Comparison of ENCODE assay signal across 23 cellular contexts in genomic region chr20:3659492-3660261, GRCh38. TPM values are rescaled to one million over a fixed set of nuclear protein-coding genes. Genes with fewer than 3 reads are reported as not detected.
DNase-seq lines count a peak whose midpoint lies in the region; ATAC-seq and TF ChIP-seq lines count a peak whose summit lies in the region.
"Had no signal": no experiment of that assay in that cellular context is flagged by ENCODE, and none has a peak within 500 bp of the region (broad histone marks: within the 10 kb centered on the region; RNA-seq: fewer than 3 reads in every experiment).

No MANE protein-coding gene starts in this region.

- no peak overlapping the region for H3K4me3 Mint-ChIP-seq in HFFc6
- H3K4me3 Mint-ChIP-seq: activated B cell treated with CpG ODN at 0.5 μM for 24 hours; natural killer cell treated with Interleukin-12 subunit alpha and Interleukin-12 subunit beta and Interleukin-15 and Interleukin-18, amount 100 ng/mL, for 72 hours had no signal

- H2BK15ac ChIP-seq in neuronal stem cell (ENCODE audit: low read length) (no peak overlapping the region), mesenchymal stem cell (ENCODE audit: low read depth, poor library complexity, severe bottlenecking) (no peak overlapping the region)

- no peak overlapping the region for H3K4me3 ChIP-seq in GM06990 (replicated peaks; ENCODE audit: low read depth, low read length)
- no peak overlapping the region for H3K4me3 ChIP-seq in neuronal stem cell (ENCODE audit: low read length in 2 of 2)
- H3K4me3 ChIP-seq in mesenchymal stem cell (ENCODE audit: insufficient read depth in 1 of 2, low read depth in 1 of 2, low read length in 2 of 2), result no peak overlapping the region
- H3K4me3 ChIP-seq: lung, MG63 had no signal

- DNase-seq in GM06990 (ENCODE audit: extremely low read depth, insufficient read length), result no peak
- no peak for DNase-seq in HFFc6
- peak; percentile 40 for DNase-seq in ecto neural progenitor cell (ENCODE audit: low spot score)
- DNase-seq in neuronal stem cell (ENCODE audit: low spot score), result no peak
- DNase-seq in midbrain (lab: John Stamatoyannopoulos, UW), result no peak
- DNase-seq in mesenchymal stem cell, result no peak
- DNase-seq: activated B cell treated with CpG ODN at 0.5 μM for 24 hours; activated naive CD4-positive, alpha-beta T cell; C1 segment of cervical spinal cord; dermis blood vessel endothelial cell; immature natural killer cell; MG63; NCI-H1694 treated with DMSO at 0.1 percent for 48 hours; NK-92 treated with Interleukin-12 subunit alpha and Interleukin-12 subunit beta, amount 100 ng/mL, for 24 hours; stimulated activated CD4-positive, alpha-beta T cell treated with anti-CD3 and anti-CD28 coated beads, Interleukin-12 subunit alpha, Interleukin-12 subunit beta, amount 100 ng/mL, for 4 hours; trophoblast cell had no signal

- TF ChIP-seq CTCF in GM06990 (IDR thresholded peaks at IDR 0.05; ENCODE audit: insufficient read depth, low read length, poor library complexity, severe bottlenecking), result peak; percentile 25
- TF ChIP-seq CTCF in HFFc6 (IDR thresholded peaks at IDR 0.05), result 0 out of 2 replicates have a peak, but pooled peaks have one; percentile 23

- H2AK5ac ChIP-seq in neuronal stem cell (ENCODE audit: low read depth, low read length), result peak overlapping the region; percentile 86
- H2AK5ac ChIP-seq in mesenchymal stem cell (ENCODE audit: low read length, severe bottlenecking), result no peak overlapping the region

- no peaks in the 10 kb centered on the region for H3K36me3 Mint-ChIP-seq in HFFc6 (ENCODE audit: low read depth)
- H3K36me3 Mint-ChIP-seq: natural killer cell treated with Interleukin-12 subunit alpha and Interleukin-12 subunit beta and Interleukin-15 and Interleukin-18, amount 100 ng/mL, for 72 hours; stimulated activated naive B cell treated with anti-CD40 and anti-IgM and Interleukin-4, amounts not matched to agents 10 μg/mL and 1 μg/mL and 100 μg/mL, for 72 hours had no signal

- no peaks in the 10 kb centered on the region for H3K79me1 ChIP-seq in neuronal stem cell (ENCODE audit: low read depth, low read length)
- no peaks in the 10 kb centered on the region for H3K79me1 ChIP-seq in mesenchymal stem cell (replicated peaks; ENCODE audit: low read length, poor library complexity, severe bottlenecking)

- H3K27me3 ChIP-seq in GM06990 (replicated peaks; ENCODE audit: control insufficient read depth, insufficient read depth, low read length) (peaks cover 2% of the 10 kb centered on the region; the same call in 1 of the 2 replicates), neuronal stem cell (ENCODE audit: control insufficient read depth in 3 of 3, insufficient read depth in 3 of 3, low read depth in 1 of 3, low read length in 3 of 3) (peaks cover 0 to 25% (median 9%) of the 10 kb centered on the region in 3 experiments), mesenchymal stem cell (ENCODE audit: control insufficient read depth in 1 of 2, insufficient read depth in 1 of 2, low read length in 2 of 2) (peaks cover 32 to 61% of the 10 kb centered on the region in 2 experiments)
- H3K27me3 ChIP-seq: MG63 had no signal

- ATAC-seq in HG03196 (IDR thresholded peaks at IDR 0.05; ENCODE audit: unreplicated experiment), result no peak
- no peak for ATAC-seq in esophagus mucosa

- no peak overlapping the region for H3K4ac ChIP-seq in neuronal stem cell (ENCODE audit: low read length)
- H3K4ac ChIP-seq in mesenchymal stem cell (ENCODE audit: low read depth in 1 of 2, low read length in 2 of 2), result no peak overlapping the region

- 0 out of 2 replicates have a peak, but pooled peaks cover 4% of the 10 kb centered on the region for H3K9me3 Mint-ChIP-seq in HFFc6
- H3K9me3 Mint-ChIP-seq: natural killer cell treated with Interleukin-12 subunit alpha and Interleukin-12 subunit beta and Interleukin-15 and Interleukin-18, amount 100 ng/mL, for 72 hours; stimulated activated naive B cell treated with anti-CD40 and anti-IgM and Interleukin-4, amounts not matched to agents 10 μg/mL and 1 μg/mL and 100 μg/mL, for 72 hours; T-helper 1 cell treated with Interleukin-12 subunit alpha and Interleukin-12 subunit beta and Interleukin-4 antibody, amounts not matched to agents 30 μg/mL and 1 μg/mL, for 36 hours had no signal

- H2AFZ ChIP-seq in neuronal stem cell (ENCODE audit: low read length) (peak overlapping the region; percentile 77), mesenchymal stem cell (ENCODE audit: low read depth, low read length) (no peak overlapping the region)

- H3K9me3 ChIP-seq in neuronal stem cell (replicated peaks in 1 of 2; ENCODE audit: control insufficient read depth in 2 of 2, insufficient read depth in 1 of 2, low read depth in 1 of 2, low read length in 2 of 2) (peaks cover 0 to 3% of the 10 kb centered on the region in 2 donors), mesenchymal stem cell (ENCODE audit: control insufficient read depth, low read length) (no peaks in the 10 kb centered on the region)
- H3K9me3 ChIP-seq: esophagus muscularis mucosa, MG63 had no signal

- H3K23ac ChIP-seq in neuronal stem cell (ENCODE audit: low read depth, low read length, poor library complexity) (no peak overlapping the region), mesenchymal stem cell (ENCODE audit: low read length in 2 of 2) (no peak overlapping the region)

- H4K8ac ChIP-seq in neuronal stem cell (ENCODE audit: low read depth, low read length), result no peak overlapping the region
- H4K8ac ChIP-seq in mesenchymal stem cell (ENCODE audit: low read length), result no peak overlapping the region

- H3K27ac ChIP-seq in neuronal stem cell (replicated peaks; ENCODE audit: low read length), result no peak overlapping the region
- no peak overlapping the region for H3K27ac ChIP-seq in mesenchymal stem cell (ENCODE audit: low read length, poor library complexity, severe bottlenecking)
- H3K27ac ChIP-seq: esophagus muscularis mucosa had no signal

- peak overlapping the region; percentile 64 for H3K18ac ChIP-seq in neuronal stem cell (ENCODE audit: low read length)
- H3K18ac ChIP-seq in mesenchymal stem cell (ENCODE audit: low read depth in 1 of 2, low read length in 2 of 2), result no peak overlapping the region

- H2BK120ac ChIP-seq in neuronal stem cell (ENCODE audit: low read depth, low read length) (no peak overlapping the region), mesenchymal stem cell (ENCODE audit: low read depth, low read length) (no peak overlapping the region)

- H2BK12ac ChIP-seq in neuronal stem cell (ENCODE audit: low read length), result no peak overlapping the region
- H2BK12ac ChIP-seq in mesenchymal stem cell (ENCODE audit: low read length in 2 of 2), result no peak overlapping the region

- WGBS in neuronal stem cell (ENCODE audit: extremely low coverage in 2 of 2, insufficient read length in 2 of 2, insufficient replicate concordance in 1 of 2), 2 donors, result no CpG with 5 or more reads among the region's 12 CpGs
- 80% methylated on average over 11 of the region's 12 CpGs for WGBS in mesenchymal stem cell

- H3K27me3 Mint-ChIP-seq in HFFc6 (ENCODE audit: insufficient read depth), result peaks cover 38% of the 10 kb centered on the region

- H3K4me2 ChIP-seq in neuronal stem cell (ENCODE audit: insufficient read depth, low read length, poor library complexity, severe bottlenecking), result no peak overlapping the region
- no peak overlapping the region for H3K4me2 ChIP-seq in mesenchymal stem cell (ENCODE audit: low read length, poor library complexity, severe bottlenecking)

- peaks cover 6% of the 10 kb centered on the region; the same call in 1 of the 2 replicates for H3K4me1 Mint-ChIP-seq in HFFc6 (ENCODE audit: low read depth)

- no peak overlapping the region for H3K27ac Mint-ChIP-seq in HFFc6
- H3K27ac Mint-ChIP-seq: activated B cell treated with CpG ODN at 0.5 μM for 24 hours; immature natural killer cell; natural killer cell treated with Interleukin-12 subunit alpha and Interleukin-12 subunit beta and Interleukin-15 and Interleukin-18, amount 100 ng/mL, for 72 hours; T-helper 1 cell treated with Interleukin-12 subunit alpha and Interleukin-12 subunit beta and Interleukin-4 antibody, amounts not matched to agents 30 μg/mL and 1 μg/mL, for 36 hours had no signal

- H3K4me1 ChIP-seq in neuronal stem cell (ENCODE audit: control insufficient read depth in 2 of 2, insufficient read depth in 1 of 2, low read depth in 1 of 2, low read length in 2 of 2) (peaks cover 5 to 7% of the 10 kb centered on the region in 2 donors), mesenchymal stem cell (ENCODE audit: control insufficient read depth, insufficient read depth, low read depth, low read length) (peaks cover 5% of the 10 kb centered on the region)

- H3K9ac ChIP-seq in neuronal stem cell (ENCODE audit: low read depth, low read length, poor library complexity) (no peak overlapping the region), mesenchymal stem cell (ENCODE audit: low read length) (no peak overlapping the region)

- H3K14ac ChIP-seq in neuronal stem cell (ENCODE audit: low read length) (peak overlapping the region; percentile 71), mesenchymal stem cell (ENCODE audit: low read length in 2 of 2) (no peak overlapping the region)

- H2BK5ac ChIP-seq in neuronal stem cell (ENCODE audit: low read length) (peak overlapping the region; percentile 90), mesenchymal stem cell (ENCODE audit: low read depth, low read length, poor library complexity, severe bottlenecking) (no peak overlapping the region)

- H4K91ac ChIP-seq in neuronal stem cell (ENCODE audit: low read depth, low read length, poor library complexity) (no peak overlapping the region), mesenchymal stem cell (ENCODE audit: low read length) (no peak overlapping the region)

- no peaks in the 10 kb centered on the region for H3K36me3 ChIP-seq in GM06990 (ENCODE audit: control insufficient read depth, insufficient read depth, low read length)
- H3K36me3 ChIP-seq in neuronal stem cell (replicated peaks in 1 of 2; ENCODE audit: control insufficient read depth in 2 of 2, insufficient read depth in 2 of 2, low read length in 2 of 2), result no peaks in the 10 kb centered on the region
- H3K36me3 ChIP-seq in mesenchymal stem cell (ENCODE audit: control insufficient read depth in 1 of 2, insufficient read depth in 2 of 2, low read depth in 1 of 2, low read length in 2 of 2), result no peaks in the 10 kb centered on the region
- H3K36me3 ChIP-seq: esophagus muscularis mucosa, MG63 had no signal

RNA-seq across cellular contexts. Expression of gene GFRA4, which starts 3.5 kb away (rescaled TPM):
- not detected for total RNA-seq in HFFc6 (2021; fragmentation: NEBNext Ultra II Directional; extraction: Animal tissue kit (Norgen Biotek cat#: 25700))
- polyA plus RNA-seq in neuronal stem cell (2013, experiment 1 of 2), result not detected
- polyA plus RNA-seq in neuronal stem cell (2013, experiment 2 of 2), result not detected
- not detected for polyA plus RNA-seq in mesenchymal stem cell (2013, experiment 1 of 2)
- not detected for polyA plus RNA-seq in mesenchymal stem cell (2013, experiment 2 of 2)
- total RNA-seq in esophagus mucosa, result not detected
- total RNA-seq: activated B cell treated with CpG ODN at 0.5 μM for 24 hours; dermis blood vessel endothelial cell; esophagus muscularis mucosa; lung; natural killer cell treated with Interleukin-12 subunit alpha and Interleukin-12 subunit beta and Interleukin-15 and Interleukin-18, amount 100 ng/mL, for 72 hours had no signal
- polyA plus RNA-seq: immature natural killer cell, lung had no signal

RNA-seq across cellular contexts. Expression of gene ADAM33, which starts 22.1 kb away (rescaled TPM):
- 10 to 100 TPM; 81.5 to 96.1 (median 87.6) TPM for total RNA-seq in HFFc6 (2021; fragmentation: NEBNext Ultra II Directional; extraction: Animal tissue kit (Norgen Biotek cat#: 25700))
- polyA plus RNA-seq in neuronal stem cell (2013, experiment 1 of 2), result 5.2 TPM
- 5.3 TPM for polyA plus RNA-seq in neuronal stem cell (2013, experiment 2 of 2)
- 8.8 TPM for polyA plus RNA-seq in mesenchymal stem cell (2013, experiment 1 of 2)
- polyA plus RNA-seq in mesenchymal stem cell (2013, experiment 2 of 2), result 7.8 TPM
- 2.5 TPM for total RNA-seq in esophagus mucosa
- total RNA-seq: activated B cell treated with CpG ODN at 0.5 μM for 24 hours; natural killer cell treated with Interleukin-12 subunit alpha and Interleukin-12 subunit beta and Interleukin-15 and Interleukin-18, amount 100 ng/mL, for 72 hours had no signal
- polyA plus RNA-seq: immature natural killer cell had no signal

RNA-seq across cellular contexts. Expression of gene SIGLEC1, which starts 52.7 kb away (rescaled TPM):
- total RNA-seq in HFFc6 (2021; fragmentation: NEBNext Ultra II Directional; extraction: Animal tissue kit (Norgen Biotek cat#: 25700)), result not detected
- 0.01 TPM for polyA plus RNA-seq in neuronal stem cell (2013, experiment 1 of 2)
- 0.01 TPM for polyA plus RNA-seq in neuronal stem cell (2013, experiment 2 of 2)
- not detected for polyA plus RNA-seq in mesenchymal stem cell (2013, experiment 1 of 2)
- polyA plus RNA-seq in mesenchymal stem cell (2013, experiment 2 of 2), result not detected
- 0.80 TPM for total RNA-seq in esophagus mucosa
- total RNA-seq: activated B cell treated with CpG ODN at 0.5 μM for 24 hours, dermis blood vessel endothelial cell had no signal

Comparison
In these comparisons a context has a peak if more than half of its experiments do, and no peak if none do; other contexts are left out.
1. RNA of gene ADAM33, which starts 22.1 kb away (total RNA-seq): 81.5 to 96.1 TPM in HFFc6; 2.5 TPM in esophagus mucosa (single experiment); every median in the first group is over 10 times any median in the second.